1 cellular context compared by ENCODE assay signal in the genomic region with DNA sequence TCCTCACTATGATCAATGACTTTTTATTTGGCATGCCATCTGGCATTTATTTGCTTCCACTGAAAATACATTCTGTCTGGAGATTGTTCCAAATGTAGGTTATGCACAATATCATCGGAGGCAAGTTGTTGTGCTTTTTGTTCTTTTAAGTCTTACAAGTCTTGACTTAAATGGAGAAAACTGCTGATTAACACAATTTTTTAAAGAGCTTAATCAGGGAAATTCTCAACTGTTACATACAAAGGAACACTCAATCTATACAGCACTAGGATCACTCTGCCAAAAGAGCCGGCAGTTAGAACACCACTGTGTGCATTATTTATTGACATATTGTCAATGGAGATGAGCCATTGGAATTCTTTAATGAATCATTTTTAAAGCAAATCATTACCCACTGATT.
TF ChIP-seq lines count a peak whose summit lies in the region.

No MANE protein-coding gene starts in this region.

TF ChIP-seq in K562, 482 proteins besides CTCF, POLR2A, EP300 and RAD21:
- TF ChIP-seq ZNF316 (IDR thresholded peaks at IDR 0.05) (peak; percentile 40; the same call in 1 of the 2 replicates), HOXB6 (CRISPR knock-in tag; IDR thresholded peaks at IDR 0.05; ENCODE audit: borderline replicate concordance) (no peak), C11orf30 (IDR thresholded peaks at IDR 0.05; ENCODE audit: low read depth) (0 out of 2 replicates have a peak, but pooled peaks have one; percentile 8), TARDBP (IDR thresholded peaks at IDR 0.05) (no peak), ZNF224 (CRISPR knock-in tag; IDR thresholded peaks at IDR 0.05) (no peak), MAFF (IDR thresholded peaks at IDR 0.05; ENCODE audit: low read length) (peak; percentile 7; the same call in 1 of the 2 replicates), MAFK (IDR thresholded peaks at IDR 0.05; ENCODE audit: low read length) (peak; percentile 16; the same call in 1 of the 2 replicates)
